14 cellular contexts compared by ENCODE assay signal in genomic region chr17:31754239-31754945, GRCh38.
A peak's percentile ranks its signal among the peaks of the same experiment; 100 is the strongest.
DNase-seq lines count a peak whose midpoint lies in the region; ATAC-seq and TF ChIP-seq lines count a peak whose summit lies in the region.
"Had no signal": no experiment of that assay in that cellular context is flagged by ENCODE, and none has a peak within 500 bp of the region (broad histone marks: within the 10 kb centered on the region; RNA-seq: fewer than 3 reads in every experiment).

No MANE protein-coding gene starts in this region.

- intact Hi-C loops in mammary epithelial cell (cut with micrococcal nuclease): no loop called here
- intact Hi-C loops in naive thymus-derived CD4-positive, alpha-beta T cell (cut with micrococcal nuclease): no loop called here

- ATAC-seq in naive thymus-derived CD8-positive, alpha-beta T cell: no peak
- no peak for ATAC-seq in naive thymus-derived CD4-positive, alpha-beta T cell
- ATAC-seq in GM21737 (IDR thresholded peaks at IDR 0.05; ENCODE audit: unreplicated experiment): no peak
- ATAC-seq: lower lobe of right lung, psoas muscle had no signal

- in situ Hi-C loops in mammary epithelial cell (cut with MboI; ENCODE audit: low sequenced_read_pairs in 2 of 2): no loop called here

- H3K4me3 ChIP-seq in AG04450 (ENCODE audit: low read depth, low read length) (no peak overlapping the region), mammary epithelial cell (replicated peaks in 1 of 3; ENCODE audit: insufficient read depth in 1 of 3, low read depth in 2 of 3, low read length in 3 of 3) (no peak overlapping the region)
- no peak overlapping the region for H3K4me3 ChIP-seq in naive thymus-derived CD4-positive, alpha-beta T cell (ENCODE audit: low read length)
- H3K4me3 ChIP-seq: esophagus muscularis mucosa, lower lobe of right lung, psoas muscle had no signal

- H3K27me3 Mint-ChIP-seq in naive thymus-derived CD8-positive, alpha-beta T cell: peaks cover 0 to 5% (median 0%) of the 10 kb centered on the region in 5 donors
- peaks cover 0 to 14% (median 0%) of the 10 kb centered on the region in 5 donors for H3K27me3 Mint-ChIP-seq in naive thymus-derived CD4-positive, alpha-beta T cell

- CTCF ChIA-PET in AG04450 (lab: Charles Lee) (interaction anchor here (1.9 kb wide), 1 partner anchor 88 kb away, joined by 6 read pairs; no protein-coding TSS in a partner anchor), mammary epithelial cell (lab: Charles Lee; ENCODE audit: low non-redundant PET) (no interaction called here)
- CTCF ChIA-PET in naive thymus-derived CD4-positive, alpha-beta T cell (lab: Charles Lee): no interaction called here

- POLR2A ChIA-PET in AG04450 (lab: Yijun Ruan, JAX): interaction anchor here (0.7 to 1.5 kb wide), 3 partner anchors 8 to 161 kb away, joined by 3 read pairs; no protein-coding TSS in a partner anchor
- POLR2A ChIA-PET in naive thymus-derived CD8-positive, alpha-beta T cell (lab: Charles Lee): no interaction called here
- POLR2A ChIA-PET in naive thymus-derived CD4-positive, alpha-beta T cell (lab: Charles Lee): no interaction called here

- H3K79me2 ChIP-seq in mammary epithelial cell (ENCODE audit: insufficient read depth, low read length): no peaks in the 10 kb centered on the region

- 56% methylated on average over 6 of the region's 7 CpGs for WGBS in mammary epithelial cell (ENCODE audit: low coverage, missing lambda C conversion rate)

- H3K4me1 ChIP-seq in mammary epithelial cell (ENCODE audit: insufficient read depth, low read length): peaks cover 4% of the 10 kb centered on the region
- H3K4me1 ChIP-seq in naive thymus-derived CD4-positive, alpha-beta T cell (ENCODE audit: control insufficient read depth in 2 of 2, insufficient read depth in 2 of 2, low read length in 2 of 2): no peaks in the 10 kb centered on the region
- H3K4me1 ChIP-seq: lower lobe of right lung, psoas muscle had no signal

- peaks cover 3% of the 10 kb centered on the region; the same call in 1 of the 2 replicates for H3K9me3 ChIP-seq in AG04450 (ENCODE audit: control insufficient read depth, insufficient read depth, low read length)
- H3K9me3 ChIP-seq in mammary epithelial cell (replicated peaks; ENCODE audit: insufficient read depth, low read length): no peaks in the 10 kb centered on the region
- H3K9me3 ChIP-seq in naive thymus-derived CD4-positive, alpha-beta T cell (ENCODE audit: control insufficient read depth in 2 of 3, low read length in 3 of 3): no peaks in the 10 kb centered on the region
- H3K9me3 ChIP-seq: esophagus muscularis mucosa, lower lobe of right lung, psoas muscle had no signal

- peak overlapping the region; percentile 46 for H2AFZ ChIP-seq in mammary epithelial cell (ENCODE audit: low read depth, low read length)

- no peak overlapping the region for H3K4me2 ChIP-seq in mammary epithelial cell (ENCODE audit: insufficient read depth, low read depth, low read length)

- H3K4me1 Mint-ChIP-seq in naive thymus-derived CD8-positive, alpha-beta T cell: no peaks in the 10 kb centered on the region
- no peaks in the 10 kb centered on the region for H3K4me1 Mint-ChIP-seq in naive thymus-derived CD4-positive, alpha-beta T cell
- H3K4me1 Mint-ChIP-seq: B cell had no signal

- TF ChIP-seq CTCF in AG04450 (IDR thresholded peaks at IDR 0.05; ENCODE audit: low read depth, low read length): no peak
- no peak for TF ChIP-seq CTCF in mammary epithelial cell (conservative IDR thresholded peaks at IDR 0.05 in 1 of 2, IDR thresholded peaks at IDR 0.05 in 1 of 2; ENCODE audit: extremely low read depth in 1 of 2, insufficient read depth in 1 of 2, low read depth in 1 of 2, low read length in 2 of 2)

- no peak overlapping the region for H3K27ac Mint-ChIP-seq in naive thymus-derived CD8-positive, alpha-beta T cell
- no peak overlapping the region for H3K27ac Mint-ChIP-seq in naive thymus-derived CD4-positive, alpha-beta T cell
- H3K27ac Mint-ChIP-seq: B cell had no signal

- no peaks in the 10 kb centered on the region for H3K36me3 Mint-ChIP-seq in naive thymus-derived CD8-positive, alpha-beta T cell
- no peaks in the 10 kb centered on the region for H3K36me3 Mint-ChIP-seq in naive thymus-derived CD4-positive, alpha-beta T cell

- H3K9ac ChIP-seq in mammary epithelial cell (ENCODE audit: insufficient read depth, low read length): no peak overlapping the region

- H3K27ac ChIP-seq in AG04450 (ENCODE audit: low read depth, low read length) (peak overlapping the region; percentile 93), mammary epithelial cell (ENCODE audit: insufficient read depth, low read depth, low read length) (no peak overlapping the region)
- no peak overlapping the region for H3K27ac ChIP-seq in naive thymus-derived CD4-positive, alpha-beta T cell (ENCODE audit: low read depth, low read length)
- H3K27ac ChIP-seq: esophagus muscularis mucosa, lower lobe of right lung, psoas muscle had no signal

- dilution Hi-C loops in mammary epithelial cell (cut with HindIII; ENCODE audit: low sequenced_read_pairs): loop anchor here (5.0 kb wide), 1 partner anchor 48 kb away; no protein-coding TSS in a partner anchor

- no peak overlapping the region for H3K4me3 Mint-ChIP-seq in naive thymus-derived CD8-positive, alpha-beta T cell
- H3K4me3 Mint-ChIP-seq in naive thymus-derived CD4-positive, alpha-beta T cell: no peak overlapping the region
- H3K4me3 Mint-ChIP-seq: B cell had no signal

- peak; percentile 86 for DNase-seq in AG04450 (ENCODE audit: low read depth, low spot score)
- peak; percentile 90 for DNase-seq in HS-5 (ENCODE audit: low read depth)
- DNase-seq in mammary epithelial cell: peak; percentile 79
- DNase-seq in kidney tubule cell (ENCODE audit: low spot score): peak; percentile 90
- no peak for DNase-seq in naive thymus-derived CD8-positive, alpha-beta T cell
- no peak for DNase-seq in activated effector memory CD4-positive, alpha-beta T cell treated with anti-CD3 and anti-CD28 coated beads, Interleukin-2, amount 50 U/mL, for 16 hours
- DNase-seq in naive thymus-derived CD4-positive, alpha-beta T cell: no peak
- DNase-seq: lower lobe of right lung, NCI-H2029 treated with DMSO at 0.1 percent for 48 hours, psoas muscle, substantia nigra had no signal

- no TSS peak for BruUV-seq in mammary epithelial cell (replicated peaks; lab: Mats Ljungman, UMichigan)

- no peaks in the 10 kb centered on the region for H4K20me1 ChIP-seq in mammary epithelial cell (ENCODE audit: insufficient read depth, low read length)

- H3K9me3 Mint-ChIP-seq in naive thymus-derived CD8-positive, alpha-beta T cell: peaks cover 0 to 6% (median 0%) of the 10 kb centered on the region in 9 donors
- peaks cover 0 to 6% (median 0%) of the 10 kb centered on the region in 11 donors for H3K9me3 Mint-ChIP-seq in naive thymus-derived CD4-positive, alpha-beta T cell

- no peaks in the 10 kb centered on the region for H3K36me3 ChIP-seq in mammary epithelial cell (ENCODE audit: insufficient read depth, low read length)
- H3K36me3 ChIP-seq in naive thymus-derived CD4-positive, alpha-beta T cell (ENCODE audit: control insufficient read depth in 2 of 3, insufficient read depth in 3 of 3, low read length in 3 of 3): no peaks in the 10 kb centered on the region
- H3K36me3 ChIP-seq: esophagus muscularis mucosa, lower lobe of right lung had no signal

- H3K27me3 ChIP-seq in AG04450 (ENCODE audit: control insufficient read depth, insufficient read depth, low read length): no peaks in the 10 kb centered on the region
- H3K27me3 ChIP-seq in mammary epithelial cell (ENCODE audit: insufficient read depth, low read length): no peaks in the 10 kb centered on the region
- H3K27me3 ChIP-seq in naive thymus-derived CD4-positive, alpha-beta T cell (ENCODE audit: control insufficient read depth in 2 of 2, insufficient read depth in 2 of 2, low read length in 2 of 2): no peaks in the 10 kb centered on the region
- H3K27me3 ChIP-seq: esophagus muscularis mucosa had no signal

Comparison
In these comparisons a context has a peak if more than half of its experiments do, and no peak if none do; other contexts are left out.
1. DNase-seq: peak in AG04450 (single experiment), HS-5 (single experiment), mammary epithelial cell (single experiment) and kidney tubule cell (single experiment); none in naive thymus-derived CD8-positive, alpha-beta T cell (0 of 10), activated effector memory CD4-positive, alpha-beta T cell treated with anti-CD3 and anti-CD28 coated beads, Interleukin-2, amount 50 U/mL, for 16 hours (single experiment) and naive thymus-derived CD4-positive, alpha-beta T cell (0 of 9).